ENCODE assay signal across 42 cellular contexts in the genomic region with DNA sequence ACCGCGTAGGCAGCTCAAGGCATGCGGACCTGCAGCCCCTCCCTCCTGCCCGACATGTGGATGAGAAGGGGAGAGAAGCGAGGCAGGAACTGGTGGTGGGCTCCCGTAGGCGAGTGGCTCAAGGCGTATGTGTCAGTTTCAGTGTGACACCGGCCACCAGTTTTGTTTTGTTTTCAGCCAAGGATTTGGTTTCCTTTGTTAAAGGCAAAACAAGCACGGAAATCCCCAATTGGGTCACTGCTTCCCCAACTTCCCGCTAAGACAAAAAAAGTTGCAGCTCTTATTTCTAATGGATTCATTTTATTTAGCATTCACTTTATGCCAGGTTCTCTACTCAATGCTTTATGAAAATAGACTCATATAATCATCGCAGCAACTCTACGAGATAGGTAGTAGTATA.
"Had no signal": no experiment of that assay in that cellular context is flagged by ENCODE, and none has a peak within 500 bp of the region (broad histone marks: within the 10 kb centered on the region; RNA-seq: fewer than 3 reads in every experiment).

No MANE protein-coding gene starts in this region.

- H3K27ac ChIP-seq: brain microvascular endothelial cell, cardiac muscle cell, PC-9, RWPE1, WERI-Rb-1 had no signal

- FAIRE-seq: RCC 7860 had no signal

- ATAC-seq: activated CD8-positive, alpha-beta memory T cell treated with anti-CD3 and anti-CD28 coated beads, Interleukin-2, amount 10 ng/mL, durations not matched to agents 7 days and 5 days; activated T-cell treated with anti-CD3 and anti-CD28 coated beads, Interleukin-2, amount 50 U/mL, for 72 hours; activated T-helper 17 cell treated with anti-CD3 and anti-CD28 coated beads, Interleukin-2, amount 50 U/mL, for 72 hours; Right ventricle myocardium inferior; SK-N-SH treated with all-trans-retinoic acid at 6 μM for 48 hours had no signal

- H3K36me3 ChIP-seq: brain microvascular endothelial cell, cardiac muscle cell, MG63, WERI-Rb-1 had no signal

- H3K27me3 ChIP-seq: brain microvascular endothelial cell, cardiac muscle cell had no signal

- H2AFZ ChIP-seq: PC-9 had no signal

- DNase-seq: activated CD4-positive, alpha-beta memory T cell treated with anti-CD3 and anti-CD28 coated beads, Interleukin-2, amount 10 ng/mL, durations not matched to agents 7 days and 5 days; activated CD4-positive, alpha-beta T cell treated with anti-CD3 and anti-CD28 coated beads for 1 hour; activated CD4-positive, alpha-beta T cell treated with anti-CD3 and anti-CD28 coated beads for 48 hours; activated CD4-positive, CD25-positive, alpha-beta regulatory T cell; activated CD8-positive, alpha-beta memory T cell treated with anti-CD3 and anti-CD28 coated beads for 24 hours; activated CD8-positive, alpha-beta memory T cell treated with anti-CD3 and anti-CD28 coated beads, Interleukin-2, amount 10 ng/mL, durations not matched to agents 7 days and 5 days; activated CD8-positive, alpha-beta memory T cell treated with anti-CD3 and anti-CD28 coated beads, Interleukin-2, amount 50 U/mL, for 48 hours; activated effector memory CD4-positive, alpha-beta T cell treated with anti-CD3 and anti-CD28 coated beads, Interleukin-2, amount 50 U/mL, for 16 hours; activated naive CD4-positive, alpha-beta T cell; activated naive CD4-positive, alpha-beta T cell treated with anti-CD3 and anti-CD28 coated beads, Interleukin-2, amount 50 U/mL, for 16 hours; activated naive CD8-positive, alpha-beta T cell treated with anti-CD3 and anti-CD28 coated beads for 36 hours; activated T-cell treated with anti-CD3 and anti-CD28 coated beads, Interleukin-2, amount 50 U/mL, for 1 hour; activated T-cell treated with anti-CD3 and anti-CD28 coated beads, Interleukin-2, amount 50 U/mL, for 72 hours; amniotic stem cell; aorta; brain microvascular endothelial cell; Kasumi-1; MG63; MV-4-11; NCI-H1092 treated with DMSO at 0.1 percent for 48 hours; NCI-H1417; NCI-H146; NCI-H187; NCI-H2029 treated with DMSO at 0.1 percent for 48 hours; NCI-H2107; NCI-H2171; NCI-H510A; NCI-H526; NCI-H748 treated with DMSO at 0.1 percent for 48 hours; PC-9; SIG-M5; SW 1271; T-helper 1 cell; T-helper 2 cell; T1000; WERI-Rb-1 had no signal

- H3K4me2 ChIP-seq: PC-9 had no signal

- H3K4me3 ChIP-seq: cardiac muscle cell, MG63, PC-9 had no signal

- H3K9me3 ChIP-seq: MG63 had no signal
